1 cellular context compared by ENCODE assay signal in genomic region chr18:321839-322467, GRCh38.
TF ChIP-seq lines count a peak whose summit lies in the region.

No MANE protein-coding gene starts in this region.

TF ChIP-seq in GM23338, 12 proteins besides CTCF, POLR2A, EP300 and RAD21 (continued from another document):
- TF ChIP-seq ZNF462 (CRISPR knock-in tag; IDR thresholded peaks at IDR 0.05) (no peak), EZH2 (IDR thresholded peaks at IDR 0.05; ENCODE audit: low read depth, unreplicated experiment) (no peak), JUNB (IDR thresholded peaks at IDR 0.05; ENCODE audit: unreplicated experiment) (no peak), ZNF114 (CRISPR knock-in tag; IDR thresholded peaks at IDR 0.05) (no peak), REST (IDR thresholded peaks at IDR 0.05; ENCODE audit: unreplicated experiment) (no peak)
